18 cellular contexts compared by ENCODE assay signal in genomic region chr12:70831538-70831937, GRCh38.
DNase-seq lines count a peak whose midpoint lies in the region; ATAC-seq, FAIRE-seq and TF ChIP-seq lines count a peak whose summit lies in the region.
"Had no signal": no experiment of that assay in that cellular context is flagged by ENCODE, and none has a peak within 500 bp of the region (broad histone marks: within the 10 kb centered on the region; RNA-seq: fewer than 3 reads in every experiment).

No MANE protein-coding gene starts in this region.

- POLR2A ChIA-PET in PC-9 (lab: Charles Lee; ENCODE audit: unreplicated experiment) = interaction anchor here (0.6 kb wide), 1 partner anchor 45 kb away, joined by 4 read pairs; no protein-coding TSS in a partner anchor
- POLR2A ChIA-PET in H1 (lab: Charles Lee; ENCODE audit: partially characterized antibody) = interaction anchor here (0.9 kb wide), 1 partner anchor 77 kb away, joined by 3 read pairs; no protein-coding TSS in a partner anchor
- POLR2A ChIA-PET in HepG2 (lab: Yijun Ruan, JAX) = no interaction called here

- no peak overlapping the region for H3K56ac ChIP-seq in H1 (replicated peaks; ENCODE audit: insufficient read length, low read depth, low read length)

- H3K4me1 ChIP-seq in PC-9 (replicated peaks; ENCODE audit: insufficient read depth) (0 out of 2 replicates have a peak, but pooled peaks cover 4% of the 10 kb centered on the region), H1 (replicated peaks in 1 of 4; ENCODE audit: control insufficient read depth in 3 of 4, insufficient read depth in 4 of 4, low read length in 3 of 4) (no peaks in the 10 kb centered on the region), psoas muscle (no peaks in the 10 kb centered on the region), HepG2 (ENCODE audit: insufficient read depth, low read length) (no peaks in the 10 kb centered on the region)
- H3K4me1 ChIP-seq: BLaER1, parathyroid adenoma had no signal

- in situ Hi-C loops in HepG2 (cut with HindIII; ENCODE audit: extremely low pct_ligation_motif_present, low pct_unique_long_range_greater_than_20kb) = no loop called here

- H4K20me1 ChIP-seq in PC-9 (ENCODE audit: insufficient read depth) (no peaks in the 10 kb centered on the region), H1 (replicated peaks in 1 of 2; ENCODE audit: control insufficient read depth in 1 of 2, insufficient read depth in 2 of 2, low read length in 2 of 2) (no peaks in the 10 kb centered on the region), HepG2 (ENCODE audit: insufficient read depth, low read length) (no peaks in the 10 kb centered on the region)
- H4K20me1 ChIP-seq: BLaER1 had no signal

- FAIRE-seq in H1 (lab: Jason Lieb, UNC) = no peak
- no peak for FAIRE-seq in GM19239 (lab: Jason Lieb, UNC)
- no peak for FAIRE-seq in HepG2 (lab: Jason Lieb, UNC)
- FAIRE-seq: frontal cortex had no signal

- TF ChIP-seq RAD21 in H1 (IDR thresholded peaks at IDR 0.05 in 1 of 2, conservative IDR thresholded peaks at IDR 0.05 in 1 of 2; ENCODE audit: low read depth in 2 of 2, low read length in 2 of 2) = no peak
- no peak for TF ChIP-seq RAD21 in HepG2 (CRISPR knock-in tag; IDR thresholded peaks at IDR 0.05)

- peaks cover 5% of the 10 kb centered on the region; the same call in 1 of the 2 replicates for H3F3A ChIP-seq in PC-9 (ENCODE audit: insufficient read depth, low read depth)

- H4K8ac ChIP-seq in H1 (ENCODE audit: extremely low read depth, insufficient read depth, low read length) = no peak overlapping the region

- no peak overlapping the region for H2AK5ac ChIP-seq in H1 (ENCODE audit: low read depth, low read length)

- no peaks in the 10 kb centered on the region for H3K79me2 ChIP-seq in PC-9 (ENCODE audit: low read depth)
- no peaks in the 10 kb centered on the region for H3K79me2 ChIP-seq in H1 (ENCODE audit: control insufficient read depth in 1 of 2, insufficient read depth in 2 of 2, low read length in 2 of 2)
- no peaks in the 10 kb centered on the region for H3K79me2 ChIP-seq in HepG2 (ENCODE audit: insufficient read depth, low read length)
- H3K79me2 ChIP-seq: parathyroid adenoma had no signal

- ATAC-seq in psoas muscle = peak in 3 of 4 donors; percentile 57 to 71 (median 60)
- no peak for ATAC-seq in GM21576 (IDR thresholded peaks at IDR 0.05; ENCODE audit: unreplicated experiment)
- ATAC-seq in HG03342 (IDR thresholded peaks at IDR 0.05; ENCODE audit: unreplicated experiment) = no peak
- ATAC-seq in HepG2 = no peak
- ATAC-seq: activated CD4-positive, CD25-positive, alpha-beta regulatory T cell treated with anti-CD3 and anti-CD28 coated beads, Interleukin-2, amount 50 U/mL, for 24 hours had no signal

- 0 out of 2 replicates have a peak overlapping the region, but pooled peaks have one; percentile 9 for H2AFZ ChIP-seq in PC-9
- 0 out of 2 replicates have a peak overlapping the region, but pooled peaks have one; percentile 6 for H2AFZ ChIP-seq in H1 (ENCODE audit: low read length)
- no peak overlapping the region for H2AFZ ChIP-seq in HepG2 (ENCODE audit: low read length)
- H2AFZ ChIP-seq: parathyroid adenoma had no signal

- no peak overlapping the region for H3K14ac ChIP-seq in H1 (ENCODE audit: insufficient read length)

- TF ChIP-seq EP300 in H1 (IDR thresholded peaks at IDR 0.05; ENCODE audit: borderline replicate concordance in 1 of 2, low read depth in 2 of 2, low read length in 2 of 2) = no peak
- TF ChIP-seq EP300 in HepG2 (IDR thresholded peaks at IDR 0.05; ENCODE audit: low read depth in 2 of 2, low read length in 2 of 2) = no peak
- TF ChIP-seq EP300 in HepG2 (CRISPR knock-in tag; IDR thresholded peaks at IDR 0.05; ENCODE audit: borderline replicate concordance) = no peak

- H3K4ac ChIP-seq in H1 (replicated peaks; ENCODE audit: insufficient read length, low read depth, low read length) = no peak overlapping the region

- H3K9me3 ChIP-seq in PC-9 (ENCODE audit: insufficient read depth, low read depth) = 0 out of 2 replicates have a peak, but pooled peaks cover 4% of the 10 kb centered on the region
- no peaks in the 10 kb centered on the region for H3K9me3 ChIP-seq in H1 (ENCODE audit: insufficient read depth in 2 of 2, low read depth in 1 of 2, low read length in 1 of 2)
- H3K9me3 ChIP-seq in psoas muscle = no peaks in the 10 kb centered on the region
- no peaks in the 10 kb centered on the region for H3K9me3 ChIP-seq in HepG2 (ENCODE audit: low read length)
- H3K9me3 ChIP-seq: BLaER1 had no signal

- no peak overlapping the region for H4K5ac ChIP-seq in H1 (ENCODE audit: insufficient read length, low read depth, low read length)

- BruUV-seq in PC-9 (replicated peaks; lab: Mats Ljungman, UMichigan) (no TSS peak), HepG2 (replicated peaks; lab: Mats Ljungman, UMichigan) (no TSS peak)

- TF ChIP-seq POLR2A in H1 (IDR thresholded peaks at IDR 0.05; ENCODE audit: control extremely low read depth in 1 of 2, low read depth in 2 of 2, low read length in 2 of 2) (no peak), HepG2 (IDR thresholded peaks at IDR 0.05; ENCODE audit: insufficient read depth in 1 of 2, low read depth in 2 of 2, low read length in 2 of 2) (no peak)

- H2BK20ac ChIP-seq in H1 (ENCODE audit: low read length) = no peak overlapping the region

- no peaks in the 10 kb centered on the region for H3K9me2 ChIP-seq in PC-9 (ENCODE audit: insufficient read depth)

- no peak overlapping the region for H3K18ac ChIP-seq in H1 (ENCODE audit: extremely low read depth, low read length)

- CTCF ChIA-PET in PC-9 (lab: Charles Lee) (interaction anchor here (0.9 to 1.0 kb wide), 2 partner anchors 98 to 183 kb away, joined by 3 to 5 read pairs; no protein-coding TSS in a partner anchor), H1 (lab: Charles Lee; ENCODE audit: partially characterized antibody) (interaction anchor here (0.8 to 3.3 kb wide), 6 partner anchors 8 to 183 kb away, joined by 4 to 12 read pairs (median 5); no protein-coding TSS in a partner anchor), HepG2 (lab: Yijun Ruan, JAX; ENCODE audit: low intra/inter-chr PET ratio, low total read pairs) (no interaction called here)

- no peak overlapping the region for H2BK5ac ChIP-seq in H1 (ENCODE audit: low read depth, low read length)

- no peak overlapping the region for H3K4me3 ChIP-seq in PC-9
- H3K4me3 ChIP-seq in H1 (ENCODE audit: extremely low read depth in 1 of 4, insufficient read depth in 2 of 4, low read depth in 3 of 4, low read length in 4 of 4) = no peak overlapping the region
- H3K4me3 ChIP-seq in psoas muscle = no peak overlapping the region
- H3K4me3 ChIP-seq in HepG2 (replicated peaks in 1 of 3; ENCODE audit: insufficient read depth in 1 of 3, low read depth in 2 of 3, low read length in 3 of 3) = no peak overlapping the region
- H3K4me3 ChIP-seq: BLaER1 had no signal

- no peak overlapping the region for H3K4me2 ChIP-seq in PC-9
- no peak overlapping the region for H3K4me2 ChIP-seq in H1 (ENCODE audit: insufficient read depth in 1 of 2, low read depth in 2 of 2, low read length in 2 of 2)
- no peak overlapping the region for H3K4me2 ChIP-seq in HepG2 (ENCODE audit: low read depth, low read length)
- H3K4me2 ChIP-seq: BLaER1 had no signal

- intact Hi-C loops in PC-9 (cut with micrococcal nuclease; ENCODE audit: unreplicated experiment) = no loop called here
- intact Hi-C loops in psoas muscle (cut with DNase I) = no loop called here
- intact Hi-C loops in HepG2 (cut with micrococcal nuclease; ENCODE audit: unreplicated experiment) = no loop called here

- DNase-seq in HPDE6-E6E7 (ENCODE audit: extremely low spot score) (peak; percentile 28), PC-9 (no peak), H1 (ENCODE audit: low read depth in 1 of 2, low spot score in 2 of 2) (no peak), psoas muscle (no peak), GM19239 (ENCODE audit: insufficient read length, low spot score) (no peak), HepG2 (ENCODE audit: low spot score) (no peak)
- DNase-seq: activated gamma-delta T cell; effector memory CD4-positive, alpha-beta T cell; H7; Karpas-422; NCI-H1930; NCI-H526 had no signal

- H2BK15ac ChIP-seq in H1 (ENCODE audit: low read length) = no peak overlapping the region

- H3K27me3 ChIP-seq in PC-9 (ENCODE audit: insufficient read depth, low read depth) (no peaks in the 10 kb centered on the region), H1 (replicated peaks in 1 of 4; ENCODE audit: control insufficient read depth in 3 of 4, extremely low read depth in 1 of 4, insufficient read depth in 3 of 4, low read length in 3 of 4) (no peaks in the 10 kb centered on the region), psoas muscle (ENCODE audit: insufficient read depth in 3 of 3, low read length in 2 of 3) (no peaks in the 10 kb centered on the region), HepG2 (ENCODE audit: control insufficient read depth in 1 of 2, insufficient read depth in 2 of 2, low read length in 2 of 2) (no peaks in the 10 kb centered on the region)
- H3K27me3 ChIP-seq: BLaER1 had no signal

- TF ChIP-seq CTCF in PC-9 (conservative IDR thresholded peaks at IDR 0.05) = no peak
- TF ChIP-seq CTCF in H1 (IDR thresholded peaks at IDR 0.05; ENCODE audit: control extremely low read depth in 1 of 3, insufficient read depth in 1 of 3, low read depth in 1 of 3, low read length in 3 of 3) = no peak
- TF ChIP-seq CTCF in psoas muscle (IDR thresholded peaks at IDR 0.05) = no peak
- no peak for TF ChIP-seq CTCF in HepG2 (CRISPR knock-in tag; IDR thresholded peaks at IDR 0.05)

- H3K23me2 ChIP-seq in H1 (ENCODE audit: low read depth, low read length) = no peaks in the 10 kb centered on the region

- H2BK120ac ChIP-seq in H1 (replicated peaks; ENCODE audit: low read depth, low read length) = no peak overlapping the region

- H3K23ac ChIP-seq in H1 (ENCODE audit: insufficient read length) = no peak overlapping the region

- H3K9ac ChIP-seq in H1 (replicated peaks in 1 of 4; ENCODE audit: extremely low read depth in 1 of 4, low read depth in 3 of 4, low read length in 3 of 4) (no peak overlapping the region), HepG2 (ENCODE audit: insufficient read depth, low read depth, low read length) (no peak overlapping the region)
- H3K9ac ChIP-seq: BLaER1, parathyroid adenoma had no signal

- H3K36me3 ChIP-seq in PC-9 (ENCODE audit: low read depth) (no peaks in the 10 kb centered on the region), H1 (ENCODE audit: control insufficient read depth in 2 of 4, insufficient read depth in 4 of 4, low read length in 3 of 4) (no peaks in the 10 kb centered on the region; a peak in 1 of 8 replicates), psoas muscle (ENCODE audit: insufficient read depth in 1 of 2, low read depth in 1 of 2) (no peaks in the 10 kb centered on the region), HepG2 (replicated peaks in 1 of 2; ENCODE audit: control insufficient read depth in 1 of 2, insufficient read depth in 2 of 2, low read length in 2 of 2) (no peaks in the 10 kb centered on the region)
- H3K36me3 ChIP-seq: BLaER1 had no signal

- H2BK12ac ChIP-seq in H1 (ENCODE audit: low read depth, low read length) = no peak overlapping the region

- H3K27ac ChIP-seq in PC-9 (no peak overlapping the region), H1 (ENCODE audit: low read depth, low read length) (no peak overlapping the region), psoas muscle (no peak overlapping the region), HepG2 (ENCODE audit: extremely low read length, insufficient read depth, low read length) (no peak overlapping the region)
- H3K27ac ChIP-seq: BLaER1, parathyroid adenoma had no signal

- no peak overlapping the region for H4K91ac ChIP-seq in H1 (replicated peaks; ENCODE audit: insufficient read length, low read length)

- H3K79me1 ChIP-seq in H1 (ENCODE audit: low read depth, low read length) = no peaks in the 10 kb centered on the region

- 84% methylated on average over 2 of the region's 2 CpGs; no CpG with 5 or more reads in 1 of the 2 experiments for WGBS in H1 (ENCODE audit: extremely low coverage in 1 of 2, insufficient coverage in 1 of 2, insufficient read length in 1 of 2, insufficient replicate concordance in 2 of 2, low coverage in 1 of 2, low lambda C conversion rate in 2 of 2, missing lambda C conversion rate in 1 of 2), 2 experiments
- WGBS in psoas muscle, 3 donors = 42 to 69% (median 45%) methylated on average over 2 of the region's 2 CpGs
- WGBS in HepG2 (ENCODE audit: low lambda C conversion rate) = 0% methylated on average over 2 of the region's 2 CpGs

Comparison
In these comparisons a context has a peak if more than half of its experiments do, and no peak if none do; other contexts are left out.
1. ATAC-seq: peak in psoas muscle (3 of 4); none in GM21576 (single experiment), HG03342 (single experiment) and HepG2 (single experiment).